In the genomic region with DNA sequence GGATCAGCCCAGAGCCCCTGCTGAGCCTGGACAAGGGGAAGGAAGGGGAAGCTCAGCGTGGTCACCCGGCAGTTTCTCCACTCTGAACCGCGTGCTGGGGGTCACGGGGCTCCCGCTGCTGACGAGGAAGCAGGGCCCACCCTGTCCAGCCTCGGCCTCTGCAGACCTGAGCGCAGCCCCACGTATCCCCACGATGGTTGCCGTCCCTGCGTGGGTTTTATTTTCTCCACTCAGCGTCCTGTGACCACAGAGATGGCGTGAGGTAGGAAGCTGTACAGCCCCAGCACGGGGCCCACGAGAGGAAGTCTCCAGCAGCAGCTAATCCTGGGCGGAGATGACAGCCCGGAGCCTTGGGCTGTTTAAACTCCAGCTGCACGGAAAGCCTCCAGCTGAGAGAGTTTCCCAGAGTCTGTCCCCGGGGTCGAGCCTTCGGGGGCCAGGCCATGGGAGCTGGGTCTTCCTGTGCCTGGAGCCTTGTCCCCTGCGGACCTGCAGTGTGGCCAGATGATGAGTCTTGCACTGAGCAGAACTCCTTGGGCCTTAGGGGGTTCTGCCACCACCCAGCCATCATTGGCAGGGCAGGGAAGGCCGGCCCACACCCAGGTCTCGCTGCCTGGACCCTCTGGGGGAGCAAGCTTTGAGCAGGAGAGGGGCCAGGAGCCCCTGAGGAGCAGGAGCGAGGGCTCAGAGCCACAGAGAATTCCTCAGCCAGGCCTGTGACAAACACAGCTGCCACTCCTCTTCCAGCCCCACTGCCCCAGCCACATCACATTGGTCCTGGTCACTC, we compare ENCODE assay signal across 12 cellular contexts.
DNase-seq lines count a peak whose midpoint lies in the region; ATAC-seq, FAIRE-seq and TF ChIP-seq lines count a peak whose summit lies in the region.
"Had no signal": no experiment of that assay in that cellular context is flagged by ENCODE, and none has a peak within 500 bp of the region (broad histone marks: within the 10 kb centered on the region; RNA-seq: fewer than 3 reads in every experiment).

No MANE protein-coding gene starts in this region.

- H3K4me1 ChIP-seq in HEK293 (ENCODE audit: control insufficient read depth, insufficient read depth, low read length) (no peaks in the 10 kb centered on the region), astrocyte (ENCODE audit: insufficient read depth, low read length) (peaks cover 3% of the 10 kb centered on the region), sigmoid colon (peaks cover 0 to 16% (median 10%) of the 10 kb centered on the region in 4 donors)

- H3K4me3 ChIP-seq in HEK293 (ENCODE audit: low read depth, low read length) (no peak overlapping the region), astrocyte (ENCODE audit: insufficient read depth, low read depth, low read length) (no peak overlapping the region), sigmoid colon (no peak overlapping the region)

- POLR2A ChIA-PET in HEK293 (lab: Yijun Ruan, JAX): no interaction called here

- H3K4me3 Mint-ChIP-seq in astrocyte (ENCODE audit: unreplicated experiment): no peak overlapping the region
- H3K4me3 Mint-ChIP-seq: activated T-cell treated with anti-CD3 and anti-CD28 coated beads, Interleukin-2, amount 50 U/mL, for 72 hours; T-helper 1 cell treated with Interleukin-12 subunit alpha and Interleukin-12 subunit beta and Interleukin-4 antibody, amounts not matched to agents 30 μg/mL and 1 μg/mL, for 36 hours had no signal

- H3K27me3 ChIP-seq in astrocyte (ENCODE audit: insufficient read depth, low read length) (no peaks in the 10 kb centered on the region), sigmoid colon (no peaks in the 10 kb centered on the region)

- H3K27ac ChIP-seq in HEK293 (ENCODE audit: extremely low read depth, low read depth, low read length) (no peak overlapping the region), astrocyte (ENCODE audit: low read depth, low read length) (no peak overlapping the region), sigmoid colon (peak overlapping the region; percentile 36 to 56 (median 45))

- no peak for ATAC-seq in HG03097 (IDR thresholded peaks at IDR 0.05; ENCODE audit: low FRiP score, unreplicated experiment)
- ATAC-seq in activated CD4-positive, CD25-positive, alpha-beta regulatory T cell treated with anti-CD3 and anti-CD28 coated beads, Interleukin-2, amount 50 U/mL, for 24 hours: no peak
- no peak for ATAC-seq in GM18511 (IDR thresholded peaks at IDR 0.05; ENCODE audit: unreplicated experiment)
- ATAC-seq: activated T-cell treated with anti-CD3 and anti-CD28 coated beads, Interleukin-2, amount 50 U/mL, for 72 hours had no signal

- H3K36me3 Mint-ChIP-seq in astrocyte (ENCODE audit: low read depth, unreplicated experiment): no peaks in the 10 kb centered on the region

- TF ChIP-seq CTCF in HEK293 (tag by site-specific recombination; IDR thresholded peaks at IDR 0.05): no peak
- no peak for TF ChIP-seq CTCF in astrocyte (IDR thresholded peaks at IDR 0.05; ENCODE audit: insufficient read depth, low read depth, low read length)
- no peak for TF ChIP-seq CTCF in sigmoid colon (IDR thresholded peaks at IDR 0.05)

- no peaks in the 10 kb centered on the region for H4K20me1 ChIP-seq in astrocyte (ENCODE audit: insufficient read depth, low read length)

- 43 to 69% methylated on average over 27 of the region's 27 CpGs for WGBS in sigmoid colon, 2 donors

- H3K4me2 ChIP-seq in astrocyte (ENCODE audit: low read length): no peak overlapping the region

- H3K27ac Mint-ChIP-seq in astrocyte (ENCODE audit: unreplicated experiment): no peak overlapping the region
- H3K27ac Mint-ChIP-seq: activated T-cell treated with anti-CD3 and anti-CD28 coated beads, Interleukin-2, amount 50 U/mL, for 72 hours; T-helper 1 cell treated with Interleukin-12 subunit alpha and Interleukin-12 subunit beta and Interleukin-4 antibody, amounts not matched to agents 30 μg/mL and 1 μg/mL, for 36 hours had no signal

- intact Hi-C loops in sigmoid colon (cut with DNase I): no loop called here

- CTCF ChIA-PET in HEK293 (lab: Yijun Ruan, JAX): interaction anchor here (0.5 kb wide), 1 partner anchor 51 kb away, joined by 3 read pairs; no protein-coding TSS in a partner anchor

- no peaks in the 10 kb centered on the region for H3K4me1 Mint-ChIP-seq in astrocyte (ENCODE audit: low read depth, unreplicated experiment)

- H3K9ac ChIP-seq in astrocyte (ENCODE audit: low read length): no peak overlapping the region

- H3K27me3 Mint-ChIP-seq in astrocyte (ENCODE audit: low read depth, unreplicated experiment): peaks cover 56% of the 10 kb centered on the region

- no peak for TF ChIP-seq EP300 in sigmoid colon (IDR thresholded peaks at IDR 0.05)

- FAIRE-seq in astrocyte (lab: Jason Lieb, UNC): no peak

- no peak for TF ChIP-seq POLR2A in sigmoid colon (IDR thresholded peaks at IDR 0.05)

- H2AFZ ChIP-seq in astrocyte (ENCODE audit: low read depth, low read length): peak overlapping the region; percentile 56

- H3K36me3 ChIP-seq in HEK293 (ENCODE audit: control insufficient read depth in 2 of 2, insufficient read depth in 1 of 2, low read length in 2 of 2) (no peaks in the 10 kb centered on the region), astrocyte (ENCODE audit: insufficient read depth, low read length) (no peaks in the 10 kb centered on the region), sigmoid colon (no peaks in the 10 kb centered on the region)

- H3K79me2 ChIP-seq in astrocyte (ENCODE audit: insufficient read depth, low read length): no peaks in the 10 kb centered on the region

- DNase-seq in astrocyte (ENCODE audit: low read depth) (no peak), iPS-NIHi7 (ENCODE audit: extremely low spot score) (peak; percentile 46), sigmoid colon (peak; percentile 70), HuH-7.5 (ENCODE audit: low spot score) (no peak)
- DNase-seq: activated T-cell treated with anti-CD3 and anti-CD28 coated beads, Interleukin-2, amount 50 U/mL, for 72 hours; effector memory CD4-positive, alpha-beta T cell; NCI-H2171 had no signal

- peaks cover 3% of the 10 kb centered on the region for H3K9me3 Mint-ChIP-seq in astrocyte (ENCODE audit: unreplicated experiment)
- H3K9me3 Mint-ChIP-seq: T-helper 1 cell treated with Interleukin-12 subunit alpha and Interleukin-12 subunit beta and Interleukin-4 antibody, amounts not matched to agents 30 μg/mL and 1 μg/mL, for 36 hours had no signal

- H3K9me3 ChIP-seq in HEK293 (ENCODE audit: control insufficient read depth, insufficient read depth, low read depth, low read length) (no peaks in the 10 kb centered on the region), astrocyte (ENCODE audit: insufficient read depth, low read depth, low read length) (no peaks in the 10 kb centered on the region), sigmoid colon (no peaks in the 10 kb centered on the region)

TF ChIP-seq in HEK293, 187 proteins besides CTCF, POLR2A, EP300 and RAD21:
- peak; percentile 65 for TF ChIP-seq GLIS1 (tag by site-specific recombination; IDR thresholded peaks at IDR 0.05)
- no peak for TF ChIP-seq BCL11B (tag by site-specific recombination; IDR thresholded peaks at IDR 0.05; ENCODE audit: low read depth)

Comparison
In these comparisons a context has a peak if more than half of its experiments do, and no peak if none do; other contexts are left out.
1. H3K27ac ChIP-seq: peak in sigmoid colon (4 of 4); none in HEK293 (single experiment) and astrocyte (single experiment).
2. DNase-seq: peak in iPS-NIHi7 (single experiment) and sigmoid colon (single experiment); none in astrocyte (single experiment) and HuH-7.5 (single experiment).